ENCODE assay signal across 21 cellular contexts in the genomic region with DNA sequence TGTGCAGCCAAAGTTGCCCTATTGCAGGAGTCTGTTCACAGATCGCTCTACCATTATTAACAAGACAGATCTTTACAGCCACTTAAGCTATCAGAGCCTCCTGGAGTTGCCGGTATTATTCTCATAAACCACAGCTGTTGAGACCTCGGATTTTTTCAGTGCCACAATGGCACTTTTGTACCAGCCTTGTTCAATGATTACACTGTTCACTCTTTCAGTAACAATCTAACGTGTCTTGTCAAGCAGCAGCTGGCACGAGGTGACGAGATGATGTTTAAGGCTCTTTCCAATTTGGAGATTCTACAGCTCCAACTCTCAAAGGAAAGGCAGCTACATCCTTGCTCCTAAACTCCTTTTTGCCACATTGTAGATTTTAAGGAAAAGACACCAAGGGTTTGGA. TPM values are rescaled to one million over a fixed set of nuclear protein-coding genes. Genes with fewer than 3 reads are reported as not detected.
DNase-seq lines count a peak whose midpoint lies in the region; ATAC-seq and TF ChIP-seq lines count a peak whose summit lies in the region.
"Had no signal": no experiment of that assay in that cellular context is flagged by ENCODE, and none has a peak within 500 bp of the region (broad histone marks: within the 10 kb centered on the region; RNA-seq: fewer than 3 reads in every experiment).

No MANE protein-coding gene starts in this region.

- TF ChIP-seq CTCF in nephron progenitor cell (IDR thresholded peaks at IDR 0.05), result no peak

- intact Hi-C loops in sciatic nerve (cut with DNase I), result no loop called here

- H3K4me3 Mint-ChIP-seq in nephron progenitor cell, result no peak overlapping the region
- H3K4me3 Mint-ChIP-seq: H9; naive thymus-derived CD4-positive, alpha-beta T cell had no signal

- peak; percentile 79 for DNase-seq in Ammon's horn (ENCODE audit: low spot score)
- peak; percentile 86 for DNase-seq in NCI-H2171 (lab: John Stamatoyannopoulos, UW)
- DNase-seq in caudate nucleus (lab: John Stamatoyannopoulos, UW), result peak in 36 of 61 donors; percentile 5 to 70 (median 31)
- DNase-seq in nephron progenitor cell, result no peak
- DNase-seq in NCI-H748 (lab: John Stamatoyannopoulos, UW; ENCODE audit: unreplicated experiment), result no peak
- DNase-seq in sciatic nerve (ENCODE audit: low spot score), result no peak
- DNase-seq: activated CD4-positive, alpha-beta T cell treated with anti-CD3 and anti-CD28 coated beads, Interleukin-2, amount 50 U/mL, for 1 hour; activated CD8-positive, alpha-beta memory T cell treated with anti-CD3 and anti-CD28 coated beads, Interleukin-2, amount 50 U/mL, for 4 hours; activated effector memory CD4-positive, alpha-beta T cell treated with anti-CD3 and anti-CD28 coated beads, Interleukin-2, amount 50 U/mL, for 16 hours; central memory CD4-positive, alpha-beta T cell; H9; naive thymus-derived CD4-positive, alpha-beta T cell; NCI-H146; small intestine; stimulated activated CD4-positive, alpha-beta T cell treated with anti-CD3 and anti-CD28 coated beads, Interleukin-2, amount 100 ng/mL, for 48 hours; T-helper 1 cell; uterus had no signal

- peaks cover 5% of the 10 kb centered on the region for H3K27me3 Mint-ChIP-seq in nephron progenitor cell (ENCODE audit: low read depth, poor library complexity)
- H3K27me3 Mint-ChIP-seq: naive thymus-derived CD4-positive, alpha-beta T cell had no signal

- peaks cover 25% of the 10 kb centered on the region for H3K4me1 Mint-ChIP-seq in nephron progenitor cell
- H3K4me1 Mint-ChIP-seq: naive thymus-derived CD4-positive, alpha-beta T cell had no signal

- H3K36me3 Mint-ChIP-seq in nephron progenitor cell (ENCODE audit: low read depth), result peaks cover 74% of the 10 kb centered on the region
- H3K36me3 Mint-ChIP-seq: naive thymus-derived CD4-positive, alpha-beta T cell had no signal

- peak overlapping the region; percentile 78 for H3K27ac ChIP-seq in caudate nucleus (ENCODE audit: low read depth, low read length)
- H3K27ac ChIP-seq: A549; BLaER1 treated with 17β-estradiol and CSF1 and Interleukin-3, amounts not matched to agents 10 nM and 100 nM; uterus had no signal

- ATAC-seq in GM18511 (IDR thresholded peaks at IDR 0.05; ENCODE audit: unreplicated experiment) (no peak), sciatic nerve (no peak), HG02623 (IDR thresholded peaks at IDR 0.05; ENCODE audit: unreplicated experiment) (no peak)
- ATAC-seq: A549; naive thymus-derived CD4-positive, alpha-beta T cell had no signal

- H3K27ac Mint-ChIP-seq in nephron progenitor cell, result peak overlapping the region; percentile 64
- H3K27ac Mint-ChIP-seq: H9; naive thymus-derived CD4-positive, alpha-beta T cell had no signal

- H3K9me3 Mint-ChIP-seq in nephron progenitor cell, result no peaks in the 10 kb centered on the region
- H3K9me3 Mint-ChIP-seq: H9; naive thymus-derived CD4-positive, alpha-beta T cell had no signal

RNA-seq across cellular contexts. Expression of a gene that starts 30.7 kb away (rescaled TPM):
- total RNA-seq in sciatic nerve, result 54.2 TPM

Comparison
In these comparisons a context has a peak if more than half of its experiments do, and no peak if none do; other contexts are left out.
1. DNase-seq: peak in Ammon's horn (single experiment), NCI-H2171 (single experiment) and caudate nucleus (36 of 61); none in nephron progenitor cell (single experiment), NCI-H748 (single experiment) and sciatic nerve (single experiment).